ENCODE assay signal across 16 cellular contexts in the genomic region with DNA sequence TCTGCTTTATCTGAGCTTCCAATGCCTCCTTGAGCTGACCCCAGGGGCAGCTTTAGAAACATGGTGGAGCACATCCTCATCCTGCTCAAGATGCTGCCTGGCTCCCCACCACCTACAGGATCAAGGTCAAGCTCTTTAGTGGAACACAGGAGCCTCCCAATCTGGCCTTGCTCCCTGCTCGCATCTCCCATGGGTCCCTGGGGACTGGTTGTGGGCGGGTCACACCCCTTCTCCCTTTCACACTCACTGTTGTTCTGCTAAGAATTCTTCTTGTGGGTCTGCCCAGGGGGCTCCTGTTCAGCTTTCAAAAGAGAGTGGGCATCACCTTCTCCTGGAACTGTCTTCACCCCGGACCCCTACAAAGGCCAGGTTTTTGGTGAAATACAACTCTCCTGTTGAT. TPM values are rescaled to one million over a fixed set of nuclear protein-coding genes. Genes with fewer than 3 reads are reported as not detected.
DNase-seq lines count a peak whose midpoint lies in the region; ATAC-seq and TF ChIP-seq lines count a peak whose summit lies in the region.
"Had no signal": no experiment of that assay in that cellular context is flagged by ENCODE, and none has a peak within 500 bp of the region (broad histone marks: within the 10 kb centered on the region; RNA-seq: fewer than 3 reads in every experiment).

No MANE protein-coding gene starts in this region.

- intact Hi-C loops in dendritic cell treated with granulocyte-macrophage colony-stimulating factor and Interleukin-4, amounts not matched to agents 40 ng/mL and 50 ng/mL, for 4 days (cut with micrococcal nuclease): no loop called here
- intact Hi-C loops in uterus (cut with DNase I; ENCODE audit: low total_unique reads): no loop called here

- H3K9me3 Mint-ChIP-seq in dendritic cell treated with granulocyte-macrophage colony-stimulating factor and Interleukin-4, amounts not matched to agents 40 ng/mL and 50 ng/mL, for 4 days: no peaks in the 10 kb centered on the region
- H3K9me3 Mint-ChIP-seq in stimulated activated naive B cell treated with anti-CD40 and anti-IgM and Interleukin-4, amounts not matched to agents 10 μg/mL and 1 μg/mL and 100 μg/mL, for 72 hours: peaks cover 0 to 2% of the 10 kb centered on the region in 2 donors
- H3K9me3 Mint-ChIP-seq: CD14-positive monocyte had no signal

- no peak overlapping the region for H3K4me3 Mint-ChIP-seq in dendritic cell treated with granulocyte-macrophage colony-stimulating factor and Interleukin-4, amounts not matched to agents 40 ng/mL and 50 ng/mL, for 4 days
- peak overlapping the region in 1 of 2 donors; percentile 8 for H3K4me3 Mint-ChIP-seq in stimulated activated naive B cell treated with anti-CD40 and anti-IgM and Interleukin-4, amounts not matched to agents 10 μg/mL and 1 μg/mL and 100 μg/mL, for 72 hours

- H3K36me3 Mint-ChIP-seq in dendritic cell treated with granulocyte-macrophage colony-stimulating factor and Interleukin-4, amounts not matched to agents 40 ng/mL and 50 ng/mL, for 4 days (ENCODE audit: low read depth): no peaks in the 10 kb centered on the region
- H3K36me3 Mint-ChIP-seq in stimulated activated naive B cell treated with anti-CD40 and anti-IgM and Interleukin-4, amounts not matched to agents 10 μg/mL and 1 μg/mL and 100 μg/mL, for 72 hours: no peaks in the 10 kb centered on the region

- no peaks in the 10 kb centered on the region for H3K9me3 ChIP-seq in uterus

- DNase-seq in NCI-H82 (lab: John Stamatoyannopoulos, UW) (peak; percentile 19), NCI-H82 treated with DMSO at 0.1 percent for 48 hours (lab: John Stamatoyannopoulos, UW; ENCODE audit: unreplicated experiment) (no peak), NB4 (ENCODE audit: low read depth) (peak; percentile 69), uterus (no peak), SW480 (ENCODE audit: low spot score) (no peak), inferior parietal cortex (ENCODE audit: extremely low spot score) (no peak)
- DNase-seq in stimulated activated naive B cell treated with anti-CD40 and anti-IgM and Interleukin-4, amounts not matched to agents 10 μg/mL and 1 μg/mL and 100 μg/mL, for 72 hours: no peak
- DNase-seq: COR-L47, DMS153, NCI-H1048, NCI-H2107, NCI-H69 had no signal

- H3K27me3 Mint-ChIP-seq in dendritic cell treated with granulocyte-macrophage colony-stimulating factor and Interleukin-4, amounts not matched to agents 40 ng/mL and 50 ng/mL, for 4 days: no peaks in the 10 kb centered on the region
- H3K27me3 Mint-ChIP-seq in stimulated activated naive B cell treated with anti-CD40 and anti-IgM and Interleukin-4, amounts not matched to agents 10 μg/mL and 1 μg/mL and 100 μg/mL, for 72 hours: no peaks in the 10 kb centered on the region

- TF ChIP-seq CTCF in NB4 (IDR thresholded peaks at IDR 0.05; ENCODE audit: low read depth, low read length) (no peak), uterus (IDR thresholded peaks at IDR 0.05) (no peak)

- peak overlapping the region; percentile 68 for H3K27ac Mint-ChIP-seq in dendritic cell treated with granulocyte-macrophage colony-stimulating factor and Interleukin-4, amounts not matched to agents 40 ng/mL and 50 ng/mL, for 4 days
- H3K27ac Mint-ChIP-seq in stimulated activated naive B cell treated with anti-CD40 and anti-IgM and Interleukin-4, amounts not matched to agents 10 μg/mL and 1 μg/mL and 100 μg/mL, for 72 hours: peak overlapping the region; percentile 44

- H3K36me3 ChIP-seq in uterus: no peaks in the 10 kb centered on the region

- no peaks in the 10 kb centered on the region for H3K27me3 ChIP-seq in uterus

- TF ChIP-seq POLR2A in NB4 (IDR thresholded peaks at IDR 0.05; ENCODE audit: extremely low read depth, insufficient read length) (no peak), uterus (IDR thresholded peaks at IDR 0.05) (no peak)

- no peaks in the 10 kb centered on the region for H3K4me1 ChIP-seq in uterus

- ATAC-seq in stimulated activated naive B cell treated with anti-CD40 and anti-IgM and Interleukin-4, amounts not matched to agents 10 μg/mL and 1 μg/mL and 100 μg/mL, for 72 hours (replicated peaks): no peak

- H3K4me3 ChIP-seq in NB4 (ENCODE audit: low read depth, low read length): no peak overlapping the region
- no peak overlapping the region for H3K4me3 ChIP-seq in uterus

- peaks cover 66% of the 10 kb centered on the region for H3K4me1 Mint-ChIP-seq in dendritic cell treated with granulocyte-macrophage colony-stimulating factor and Interleukin-4, amounts not matched to agents 40 ng/mL and 50 ng/mL, for 4 days (ENCODE audit: low read depth)
- H3K4me1 Mint-ChIP-seq in stimulated activated naive B cell treated with anti-CD40 and anti-IgM and Interleukin-4, amounts not matched to agents 10 μg/mL and 1 μg/mL and 100 μg/mL, for 72 hours: peaks cover 39 to 70% of the 10 kb centered on the region in 2 donors

- H3K27ac ChIP-seq in uterus: no peak overlapping the region
- H3K27ac ChIP-seq: 22Rv1 had no signal

RNA-seq across cellular contexts. Expression of a gene that starts 8.4 kb away (rescaled TPM):
- total RNA-seq in uterus: not detected
- total RNA-seq: HT1080 had no signal

RNA-seq across cellular contexts. Expression of a gene that starts 51.9 kb away (rescaled TPM):
- 1 to 10 TPM in 1 of 4 donors, not detected in 3; 8.8 TPM for total RNA-seq in uterus

Comparison
In these comparisons a context has a peak if more than half of its experiments do, and no peak if none do; other contexts are left out.
1. DNase-seq: peak in NCI-H82 (single experiment) and NB4 (single experiment); none in NCI-H82 treated with DMSO at 0.1 percent for 48 hours (single experiment), stimulated activated naive B cell treated with anti-CD40 and anti-IgM and Interleukin-4, amounts not matched to agents 10 μg/mL and 1 μg/mL and 100 μg/mL, for 72 hours (single experiment), uterus (0 of 2), SW480 (single experiment) and inferior parietal cortex (single experiment).